ENCODE assay signal across 10 cellular contexts in genomic region chr2:163348843-163349395, GRCh38.
DNase-seq lines count a peak whose midpoint lies in the region; ATAC-seq, FAIRE-seq and TF ChIP-seq lines count a peak whose summit lies in the region.
"Had no signal": no experiment of that assay in that cellular context is flagged by ENCODE, and none has a peak within 500 bp of the region (broad histone marks: within the 10 kb centered on the region; RNA-seq: fewer than 3 reads in every experiment).

No MANE protein-coding gene starts in this region.

- H3K27ac ChIP-seq in caudate nucleus (ENCODE audit: low read depth, low read length) (peak overlapping the region; percentile 50), right lobe of liver (peak overlapping the region; percentile 21 to 42 (median 41))
- H3K27ac ChIP-seq: 22Rv1, SK-N-MC had no signal

- H3K4me1 ChIP-seq in right lobe of liver: no peaks in the 10 kb centered on the region

- 49% methylated on average over 9 of the region's 9 CpGs for WGBS in right lobe of liver (ENCODE audit: insufficient coverage, low coverage, low lambda C conversion rate, missing lambda C conversion rate)

- FAIRE-seq in urothelium cell line (lab: Jason Lieb, UNC): peak; percentile 71

- DNase-seq in DMS53 (lab: John Stamatoyannopoulos, UW) (peak; percentile 37), DMS53 treated with DMSO at 0.1 percent for 48 hours (lab: John Stamatoyannopoulos, UW; ENCODE audit: unreplicated experiment) (no peak), caudate nucleus (lab: John Stamatoyannopoulos, UW) (peak in 1 of 61 donors; percentile 4), right lobe of liver (no peak), urothelium cell line (ENCODE audit: low spot score) (peak; percentile 66)

- intact Hi-C loops in right lobe of liver (cut with DNase I): no loop called here

- H3K9me3 ChIP-seq in right lobe of liver: no peaks in the 10 kb centered on the region

- H3K27me3 ChIP-seq in right lobe of liver: no peaks in the 10 kb centered on the region

- no peaks in the 10 kb centered on the region for H3K36me3 ChIP-seq in right lobe of liver

- TF ChIP-seq POLR2A in right lobe of liver (IDR thresholded peaks at IDR 0.05): no peak

- no peak for TF ChIP-seq CTCF in right lobe of liver (IDR thresholded peaks at IDR 0.05)

- H3K4me3 ChIP-seq in right lobe of liver: no peak overlapping the region
- H3K4me3 ChIP-seq: SK-N-MC had no signal

- peak; percentile 52 to 70 (median 66) for ATAC-seq in right lobe of liver
- no peak for ATAC-seq in HG02588 (IDR thresholded peaks at IDR 0.05; ENCODE audit: unreplicated experiment)
- no peak for ATAC-seq in HG03469 (IDR thresholded peaks at IDR 0.05; ENCODE audit: unreplicated experiment)
- no peak for ATAC-seq in HG02884 (IDR thresholded peaks at IDR 0.05; ENCODE audit: unreplicated experiment)

Comparison
In these comparisons a context has a peak if more than half of its experiments do, and no peak if none do; other contexts are left out.
1. DNase-seq: peak in DMS53 (single experiment) and urothelium cell line (single experiment); none in DMS53 treated with DMSO at 0.1 percent for 48 hours (single experiment) and right lobe of liver (0 of 3).
2. ATAC-seq: peak in right lobe of liver (4 of 4); none in HG02588 (single experiment), HG03469 (single experiment) and HG02884 (single experiment).